ENCODE assay signal across 8 cellular contexts in the genomic region with DNA sequence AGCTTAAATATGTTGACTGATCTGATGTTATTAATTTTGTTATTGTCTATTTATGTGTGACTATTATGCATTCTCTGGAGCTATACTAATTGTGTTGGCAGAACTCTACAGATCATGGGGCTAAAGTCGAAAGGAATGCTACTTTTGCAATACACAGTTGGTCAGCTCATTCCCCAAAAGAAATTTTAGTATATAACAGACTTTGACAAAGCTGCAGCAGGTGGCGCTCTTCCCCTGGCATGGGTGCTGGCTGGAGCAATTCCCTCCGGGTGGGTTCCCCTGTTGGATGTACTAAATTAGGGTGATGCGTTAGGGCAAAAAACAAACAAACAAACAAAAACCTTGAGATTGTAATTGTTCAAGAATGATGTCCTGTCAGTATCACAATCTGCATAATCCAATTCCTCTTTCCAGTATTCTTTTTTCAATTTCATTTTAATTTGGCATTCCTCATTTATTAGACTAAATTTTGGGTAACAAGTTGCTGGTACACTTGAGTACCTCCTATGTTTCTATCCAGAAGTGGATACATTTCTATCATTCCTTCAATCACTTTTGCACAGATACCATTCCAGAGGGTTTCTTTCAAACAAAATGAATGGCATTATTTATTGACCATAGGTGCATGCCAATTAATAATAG.
DNase-seq lines count a peak whose midpoint lies in the region; ATAC-seq, FAIRE-seq and TF ChIP-seq lines count a peak whose summit lies in the region.

No MANE protein-coding gene starts in this region.

- no peaks in the 10 kb centered on the region for H3K36me3 Mint-ChIP-seq in Caco-2 (ENCODE audit: insufficient read depth, unreplicated experiment)

- TF ChIP-seq POLR2A in suprapubic skin (IDR thresholded peaks at IDR 0.05): no peak

- H3K9me3 ChIP-seq in Caco-2: no peaks in the 10 kb centered on the region
- H3K9me3 ChIP-seq in Loucy (ENCODE audit: insufficient read depth, low read depth, low read length): no peaks in the 10 kb centered on the region
- H3K9me3 ChIP-seq in small intestine (ENCODE audit: control insufficient read depth, low read depth): no peaks in the 10 kb centered on the region
- no peaks in the 10 kb centered on the region for H3K9me3 ChIP-seq in suprapubic skin

- H3K27me3 ChIP-seq in Caco-2 (replicated peaks; ENCODE audit: control insufficient read depth, insufficient read depth, low read length) (no peaks in the 10 kb centered on the region), Loucy (ENCODE audit: insufficient read depth, low read length, poor library complexity, severe bottlenecking) (no peaks in the 10 kb centered on the region), foreskin keratinocyte (no peaks in the 10 kb centered on the region), small intestine (ENCODE audit: control insufficient read depth in 2 of 2, insufficient read depth in 2 of 2, low read length in 2 of 2) (no peaks in the 10 kb centered on the region), suprapubic skin (no peaks in the 10 kb centered on the region)

- H3K27me3 Mint-ChIP-seq in Caco-2 (ENCODE audit: insufficient read depth, unreplicated experiment): peaks cover 3% of the 10 kb centered on the region

- intact Hi-C loops in Caco-2 (cut with micrococcal nuclease; ENCODE audit: unreplicated experiment): loop anchor here (1.0 to 10.0 kb wide), 5 partner anchors 56 to 737 kb away; a partner anchor contains a TSS

- POLR2A ChIA-PET in Caco-2 (lab: Charles Lee): no interaction called here

- no peak overlapping the region for H2AFZ ChIP-seq in Loucy (ENCODE audit: low read length)

- H4K20me1 ChIP-seq in Loucy (ENCODE audit: insufficient read depth, low read length, poor library complexity, severe bottlenecking): no peaks in the 10 kb centered on the region

- DNase-seq in Caco-2 (peak; percentile 41 to 56), SKM-1 treated with dmso at 0.1 percent for 144 hours (lab: John Stamatoyannopoulos, UW; ENCODE audit: unreplicated experiment) (peak; percentile 69), foreskin keratinocyte (peak in 1 of 2 donors; percentile 8), small intestine (peak; percentile 28), suprapubic skin (ENCODE audit: low spot score in 2 of 2) (no peak)
- no peak for DNase-seq in activated effector memory CD4-positive, alpha-beta T cell treated with Interleukin-2 at 50 U/mL for 16 hours

- no peak overlapping the region for H3K27ac ChIP-seq in foreskin keratinocyte
- H3K27ac ChIP-seq in small intestine (ENCODE audit: low read depth in 1 of 2, low read length in 1 of 2): no peak overlapping the region
- no peak overlapping the region for H3K27ac ChIP-seq in suprapubic skin

- no peak overlapping the region for H3K4me3 Mint-ChIP-seq in Caco-2 (ENCODE audit: unreplicated experiment)

- H3K36me3 ChIP-seq in Caco-2 (ENCODE audit: control insufficient read depth, insufficient read depth, low read length) (no peaks in the 10 kb centered on the region), Loucy (ENCODE audit: insufficient read depth, low read length) (no peaks in the 10 kb centered on the region), small intestine (ENCODE audit: control insufficient read depth in 2 of 2, insufficient read depth in 2 of 2, low read length in 2 of 2) (no peaks in the 10 kb centered on the region), suprapubic skin (no peaks in the 10 kb centered on the region)

- CTCF ChIA-PET in Caco-2 (lab: Charles Lee): interaction anchor here (0.6 to 1.4 kb wide), 9 partner anchors 9 to 737 kb away, joined by 3 to 13 read pairs (median 4); a partner anchor contains a TSS

- no peaks in the 10 kb centered on the region for H3K9me3 Mint-ChIP-seq in Caco-2 (ENCODE audit: unreplicated experiment)

- WGBS in small intestine, 3 donors: 6 to 7% (median 7%) methylated on average over 4 of the region's 4 CpGs
- 7% methylated on average over 4 of the region's 4 CpGs for WGBS in suprapubic skin

- TF ChIP-seq CTCF in Caco-2 (IDR thresholded peaks at IDR 0.05; ENCODE audit: insufficient read depth in 1 of 2, low read depth in 1 of 2, low read length in 1 of 2, severe bottlenecking in 1 of 2, unreplicated experiment in 1 of 2) (peak; percentile 80 to 86), Loucy (conservative IDR thresholded peaks at IDR 0.05; ENCODE audit: low read length) (peak; percentile 93), foreskin keratinocyte (conservative IDR thresholded peaks at IDR 0.05) (peak; percentile 62), suprapubic skin (IDR thresholded peaks at IDR 0.05) (no peak)

- H3K4me2 ChIP-seq in Loucy (ENCODE audit: low read depth, low read length, poor library complexity, severe bottlenecking): no peak overlapping the region

- H3K4me1 Mint-ChIP-seq in Caco-2 (ENCODE audit: low read depth, unreplicated experiment): peaks cover 7% of the 10 kb centered on the region

- H3K9ac ChIP-seq in Loucy (ENCODE audit: low read depth, low read length, poor library complexity, severe bottlenecking): no peak overlapping the region

- H3K4me1 ChIP-seq in Caco-2 (no peaks in the 10 kb centered on the region), Loucy (ENCODE audit: insufficient read depth, low read length, poor library complexity, severe bottlenecking) (peaks cover 14% of the 10 kb centered on the region), foreskin keratinocyte (no peaks in the 10 kb centered on the region), small intestine (ENCODE audit: control insufficient read depth in 2 of 2, insufficient read depth in 1 of 2, low read depth in 1 of 2, low read length in 1 of 2) (no peaks in the 10 kb centered on the region), suprapubic skin (no peaks in the 10 kb centered on the region)

- no peak overlapping the region for H3K4me3 ChIP-seq in Caco-2 (ENCODE audit: low read depth, low read length)
- H3K4me3 ChIP-seq in Loucy (ENCODE audit: low read length, poor library complexity, severe bottlenecking): no peak overlapping the region
- no peak overlapping the region for H3K4me3 ChIP-seq in small intestine (ENCODE audit: low read depth in 1 of 2, low read length in 2 of 2)
- no peak overlapping the region for H3K4me3 ChIP-seq in suprapubic skin

- no peak overlapping the region for H3K27ac Mint-ChIP-seq in Caco-2 (ENCODE audit: unreplicated experiment)

- no TSS peak for BruUV-seq in Caco-2 (replicated peaks; lab: Mats Ljungman, UMichigan)

- FAIRE-seq in small intestine (lab: Jason Lieb, UNC): no peak

- H3K79me2 ChIP-seq in Loucy (ENCODE audit: insufficient read depth, low read length): no peaks in the 10 kb centered on the region

- peak; percentile 44 for ATAC-seq in GM18870 (IDR thresholded peaks at IDR 0.05; ENCODE audit: unreplicated experiment)
- peak; percentile 37 for ATAC-seq in foreskin keratinocyte

- H3K9me2 ChIP-seq in Loucy (replicated peaks; ENCODE audit: low read depth, low read length): no peaks in the 10 kb centered on the region

- no peaks in the 10 kb centered on the region for H3F3A ChIP-seq in Loucy (ENCODE audit: low read depth)

- no peak for TF ChIP-seq EP300 in suprapubic skin (IDR thresholded peaks at IDR 0.05)

Comparison
In these comparisons a context has a peak if more than half of its experiments do, and no peak if none do; other contexts are left out.
1. DNase-seq: peak in Caco-2 (2 of 2), SKM-1 treated with dmso at 0.1 percent for 144 hours (single experiment) and small intestine (single experiment); none in activated effector memory CD4-positive, alpha-beta T cell treated with Interleukin-2 at 50 U/mL for 16 hours (single experiment) and suprapubic skin (0 of 2).
2. CTCF ChIP-seq: peak in Caco-2 (2 of 2), Loucy (single experiment) and foreskin keratinocyte (single experiment); none in suprapubic skin (0 of 2).